14 cellular contexts compared by ENCODE assay signal in genomic region chr5:33713087-33713486, GRCh38.
DNase-seq lines count a peak whose midpoint lies in the region; ATAC-seq, FAIRE-seq and TF ChIP-seq lines count a peak whose summit lies in the region.
"Had no signal": no experiment of that assay in that cellular context is flagged by ENCODE, and none has a peak within 500 bp of the region (broad histone marks: within the 10 kb centered on the region; RNA-seq: fewer than 3 reads in every experiment).

No MANE protein-coding gene starts in this region.

- no peak overlapping the region for H3K9ac ChIP-seq in kidney (ENCODE audit: low read length in 2 of 2)

- intact Hi-C loops in sigmoid colon (cut with DNase I) (no loop called here), kidney (cut with DNase I) (no loop called here)

- FAIRE-seq in H54 (lab: Jason Lieb, UNC) (peak; percentile 38), kidney (lab: Jason Lieb, UNC) (no peak)

- TF ChIP-seq CTCF in GM06990 (IDR thresholded peaks at IDR 0.05; ENCODE audit: insufficient read depth, low read length, poor library complexity, severe bottlenecking), result no peak
- TF ChIP-seq CTCF in sigmoid colon (IDR thresholded peaks at IDR 0.05), result no peak
- no peak for TF ChIP-seq CTCF in kidney (IDR thresholded peaks at IDR 0.05; ENCODE audit: borderline replicate concordance, extremely low read depth, insufficient read depth)

- WGBS in sigmoid colon, 2 donors, result 35 to 54% methylated on average over 1 of the region's 1 CpG

- peak; percentile 84 for ATAC-seq in left lobe of liver

- no peaks in the 10 kb centered on the region for H3K9me3 ChIP-seq in sigmoid colon
- no peaks in the 10 kb centered on the region for H3K9me3 ChIP-seq in kidney (ENCODE audit: control insufficient read depth in 1 of 2, low read length in 2 of 2)
- H3K9me3 ChIP-seq: ovary had no signal

- TF ChIP-seq POLR2A in H54 (IDR thresholded peaks at IDR 0.05; ENCODE audit: low read depth, low read length) (no peak), sigmoid colon (IDR thresholded peaks at IDR 0.05) (no peak)

- H3K4me1 ChIP-seq in sigmoid colon, result no peaks in the 10 kb centered on the region
- no peaks in the 10 kb centered on the region for H3K4me1 ChIP-seq in kidney (ENCODE audit: control insufficient read depth in 1 of 2, insufficient read depth in 1 of 2, low read depth in 1 of 2, low read length in 2 of 2)

- H3K27me3 ChIP-seq in GM06990 (replicated peaks; ENCODE audit: control insufficient read depth, insufficient read depth, low read length) (no peaks in the 10 kb centered on the region), sigmoid colon (no peaks in the 10 kb centered on the region)
- H3K27me3 ChIP-seq: ovary had no signal

- H3K4me3 ChIP-seq in GM06990 (replicated peaks; ENCODE audit: low read depth, low read length) (no peak overlapping the region), sigmoid colon (no peak overlapping the region), kidney (ENCODE audit: low read length in 2 of 2) (no peak overlapping the region)
- H3K4me3 ChIP-seq: ovary had no signal

- H3K27ac ChIP-seq in sigmoid colon (peak overlapping the region in 2 of 4 donors; percentile 15 to 55), kidney (ENCODE audit: low read depth in 2 of 2, low read length in 2 of 2) (no peak overlapping the region)
- H3K27ac ChIP-seq: ovary had no signal

- TF ChIP-seq EP300 in sigmoid colon (IDR thresholded peaks at IDR 0.05), result no peak

- H3K36me3 ChIP-seq in GM06990 (ENCODE audit: control insufficient read depth, insufficient read depth, low read length) (no peaks in the 10 kb centered on the region), sigmoid colon (no peaks in the 10 kb centered on the region), kidney (ENCODE audit: control insufficient read depth in 1 of 2, insufficient read depth in 2 of 2, low read length in 2 of 2) (no peaks in the 10 kb centered on the region)
- H3K36me3 ChIP-seq: ovary had no signal

- DNase-seq in GM06990 (ENCODE audit: extremely low read depth, insufficient read length) (peak; percentile 9), H54 (ENCODE audit: insufficient read length, low spot score) (no peak), NOMO-1 treated with dmso at 0.1 percent for 144 hours (lab: John Stamatoyannopoulos, UW; ENCODE audit: unreplicated experiment) (peak; percentile 57), left lobe of liver (ENCODE audit: low spot score) (no peak), DMS79 treated with DMSO at 0.1 percent for 48 hours (lab: John Stamatoyannopoulos, UW) (no peak), sigmoid colon (no peak), kidney (no peak)
- no peak for DNase-seq in stimulated activated CD4-positive, alpha-beta T cell treated with anti-CD3 and anti-CD28 coated beads, Interleukin-15, amount 100 ng/mL, for 24 hours
- DNase-seq: activated CD4-positive, alpha-beta T cell treated with anti-CD3 and anti-CD28 coated beads, Interleukin-2, amount 50 U/mL, for 4 hours; DMS153; NCI-H1694; NCI-H524 treated with DMSO at 0.1 percent for 48 hours; ovary; stimulated activated CD4-positive, alpha-beta T cell treated with anti-CD3 and anti-CD28 coated beads, Interleukin-12 subunit alpha, Interleukin-12 subunit beta, amount 100 ng/mL, for 4 hours had no signal

Comparison
In these comparisons a context has a peak if more than half of its experiments do, and no peak if none do; other contexts are left out.
1. DNase-seq: peak in GM06990 (single experiment) and NOMO-1 treated with dmso at 0.1 percent for 144 hours (single experiment); none in H54 (single experiment), left lobe of liver (single experiment), DMS79 treated with DMSO at 0.1 percent for 48 hours (single experiment), sigmoid colon (single experiment), kidney (single experiment) and stimulated activated CD4-positive, alpha-beta T cell treated with anti-CD3 and anti-CD28 coated beads, Interleukin-15, amount 100 ng/mL, for 24 hours (single experiment).